In the genomic region with DNA sequence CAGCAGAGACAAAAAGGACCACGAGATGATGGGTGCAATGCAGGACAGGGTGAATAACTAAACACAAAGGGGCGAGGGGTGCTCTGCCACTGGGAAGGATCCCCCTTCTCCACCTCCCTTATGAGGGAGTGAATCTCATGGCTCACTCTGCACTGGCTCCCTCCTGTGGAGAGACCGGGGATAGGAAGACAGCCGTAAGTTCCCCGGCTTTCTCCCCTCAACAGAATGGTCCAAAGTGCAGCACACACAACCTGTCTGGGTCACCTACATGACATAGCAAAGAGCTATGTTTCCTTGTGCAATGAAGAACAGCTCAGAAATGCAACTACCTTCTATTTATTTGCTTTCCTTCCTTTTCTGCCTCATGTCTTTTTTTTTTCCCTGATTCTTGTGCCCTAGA, we compare ENCODE assay signal across 10 cellular contexts. TPM values are rescaled to one million over a fixed set of nuclear protein-coding genes. Genes with fewer than 3 reads are reported as not detected.
A peak's percentile ranks its signal among the peaks of the same experiment; 100 is the strongest.
DNase-seq lines count a peak whose midpoint lies in the region; ATAC-seq and TF ChIP-seq lines count a peak whose summit lies in the region.
"Had no signal": no experiment of that assay in that cellular context is flagged by ENCODE, and none has a peak within 500 bp of the region (broad histone marks: within the 10 kb centered on the region; RNA-seq: fewer than 3 reads in every experiment).

No MANE protein-coding gene starts in this region.

- peaks cover 3% of the 10 kb centered on the region for H3K4me1 Mint-ChIP-seq in osteocyte (ENCODE audit: unreplicated experiment)

- H3K4me3 Mint-ChIP-seq in osteocyte (ENCODE audit: unreplicated experiment) = no peak overlapping the region
- H3K4me3 Mint-ChIP-seq: CD4-positive, CD25-positive, alpha-beta regulatory T cell had no signal

- peak; percentile 47 for TF ChIP-seq CTCF in osteocyte (IDR thresholded peaks at IDR 0.05)

- no peaks in the 10 kb centered on the region for H3K36me3 Mint-ChIP-seq in osteocyte (ENCODE audit: unreplicated experiment)
- H3K36me3 Mint-ChIP-seq: CD4-positive, CD25-positive, alpha-beta regulatory T cell had no signal

- no peak overlapping the region for H3K27ac Mint-ChIP-seq in osteocyte (ENCODE audit: unreplicated experiment)
- H3K27ac Mint-ChIP-seq: CD4-positive, CD25-positive, alpha-beta regulatory T cell had no signal

- DNase-seq in NCI-H82 (lab: John Stamatoyannopoulos, UW) = peak; percentile 41
- no peak for DNase-seq in NCI-H82 treated with DMSO at 0.1 percent for 48 hours (lab: John Stamatoyannopoulos, UW; ENCODE audit: unreplicated experiment)
- peak; percentile 56 for DNase-seq in NAMALWA (ENCODE audit: low spot score)
- peak; percentile 35 for DNase-seq in cerebellar cortex (ENCODE audit: low spot score)
- DNase-seq in osteocyte (ENCODE audit: extremely low spot score, unreplicated experiment) = no peak
- DNase-seq in AG20443 (ENCODE audit: low spot score) = no peak
- DNase-seq in stimulated activated CD4-positive, alpha-beta T cell treated with anti-CD3 and anti-CD28 coated beads, Interleukin-4, amount 100 ng/mL, for 1 hour = no peak

- H3K27me3 Mint-ChIP-seq in osteocyte (ENCODE audit: unreplicated experiment) = peaks cover 3% of the 10 kb centered on the region

- H3K9me3 Mint-ChIP-seq in osteocyte (ENCODE audit: unreplicated experiment) = no peaks in the 10 kb centered on the region

- ATAC-seq in GM21526 (IDR thresholded peaks at IDR 0.05; ENCODE audit: low FRiP score, unreplicated experiment) = no peak

RNA-seq across cellular contexts. Expression of gene ACSBG1, which starts 7.8 kb away (rescaled TPM):
- total RNA-seq in osteocyte = not detected in 2 replicates
- total RNA-seq: T-helper 1 cell treated with Interleukin-12 subunit alpha and Interleukin-12 subunit beta and Interleukin-4 antibody, amounts not matched to agents 30 ng/mL and 1 ng/mL, for 36 hours had no signal

RNA-seq across cellular contexts. Expression of gene DNAJA4, which starts 22.2 kb away (rescaled TPM):
- not detected in 2 replicates for total RNA-seq in osteocyte

RNA-seq across cellular contexts. Expression of gene SKIC8, which starts 57.3 kb away (rescaled TPM):
- total RNA-seq in osteocyte = 40.3 and 46.5 TPM in 2 replicates

Comparison
In these comparisons a context has a peak if more than half of its experiments do, and no peak if none do; other contexts are left out.
1. DNase-seq: peak in NCI-H82 (single experiment), NAMALWA (single experiment) and cerebellar cortex (single experiment); none in NCI-H82 treated with DMSO at 0.1 percent for 48 hours (single experiment), osteocyte (single experiment), AG20443 (single experiment) and stimulated activated CD4-positive, alpha-beta T cell treated with anti-CD3 and anti-CD28 coated beads, Interleukin-4, amount 100 ng/mL, for 1 hour (single experiment).